In genomic region chr11:68025047-68025446, GRCh38 we compare ENCODE assay signal across 15 cellular contexts. TPM values are rescaled to one million over a fixed set of nuclear protein-coding genes. Genes with fewer than 3 reads are reported as not detected.
DNase-seq lines count a peak whose midpoint lies in the region; ATAC-seq and TF ChIP-seq lines count a peak whose summit lies in the region.
"Had no signal": no experiment of that assay in that cellular context is flagged by ENCODE, and none has a peak within 500 bp of the region (broad histone marks: within the 10 kb centered on the region; RNA-seq: fewer than 3 reads in every experiment).

No MANE protein-coding gene starts in this region.

- H3K4me1 Mint-ChIP-seq in activated naive CD8-positive, alpha-beta T cell treated with anti-CD3 and anti-CD28 coated beads, Interleukin-2, amount 10 ng/mL, durations not matched to agents 7 days and 5 days = peaks cover 16% of the 10 kb centered on the region
- H3K4me1 Mint-ChIP-seq in activated naive CD8-positive, alpha-beta T cell treated with anti-CD3 and anti-CD28 coated beads, Interleukin-2, amount 50 U/mL, for 24 hours = peaks cover 21% of the 10 kb centered on the region
- H3K4me1 Mint-ChIP-seq in activated CD4-positive, alpha-beta memory T cell treated with anti-CD3 and anti-CD28 coated beads, Interleukin-2, amount 10 ng/mL, durations not matched to agents 7 days and 5 days = peaks cover 12% of the 10 kb centered on the region
- peaks cover 4% of the 10 kb centered on the region for H3K4me1 Mint-ChIP-seq in glutamatergic neuron (ENCODE audit: low read depth, unreplicated experiment)

- peaks cover 13% of the 10 kb centered on the region for H3K79me2 ChIP-seq in Karpas-422 (ENCODE audit: low read length)

- H3K27ac Mint-ChIP-seq in activated naive CD8-positive, alpha-beta T cell treated with anti-CD3 and anti-CD28 coated beads, Interleukin-2, amount 10 ng/mL, durations not matched to agents 7 days and 5 days = no peak overlapping the region
- no peak overlapping the region for H3K27ac Mint-ChIP-seq in activated naive CD8-positive, alpha-beta T cell treated with anti-CD3 and anti-CD28 coated beads, Interleukin-2, amount 50 U/mL, for 24 hours
- no peak overlapping the region for H3K27ac Mint-ChIP-seq in activated CD4-positive, alpha-beta memory T cell treated with anti-CD3 and anti-CD28 coated beads, Interleukin-2, amount 10 ng/mL, durations not matched to agents 7 days and 5 days
- no peak overlapping the region for H3K27ac Mint-ChIP-seq in glutamatergic neuron (ENCODE audit: unreplicated experiment)
- H3K27ac Mint-ChIP-seq: activated naive CD8-positive, alpha-beta T cell had no signal

- H3K36me3 ChIP-seq in Karpas-422 (ENCODE audit: insufficient read depth, low read length) (no peaks in the 10 kb centered on the region), neutrophil (peaks cover 88% of the 10 kb centered on the region)

- H3K9me2 ChIP-seq in Karpas-422 (replicated peaks; ENCODE audit: insufficient read depth, low read length) = no peaks in the 10 kb centered on the region

- peaks cover 1% of the 10 kb centered on the region for H3K36me3 Mint-ChIP-seq in activated naive CD8-positive, alpha-beta T cell treated with anti-CD3 and anti-CD28 coated beads, Interleukin-2, amount 10 ng/mL, durations not matched to agents 7 days and 5 days
- H3K36me3 Mint-ChIP-seq in activated naive CD8-positive, alpha-beta T cell treated with anti-CD3 and anti-CD28 coated beads, Interleukin-2, amount 50 U/mL, for 24 hours (ENCODE audit: low read depth) = no peaks in the 10 kb centered on the region
- no peaks in the 10 kb centered on the region for H3K36me3 Mint-ChIP-seq in activated CD4-positive, alpha-beta memory T cell treated with anti-CD3 and anti-CD28 coated beads, Interleukin-2, amount 10 ng/mL, durations not matched to agents 7 days and 5 days (ENCODE audit: low read depth)
- H3K36me3 Mint-ChIP-seq in glutamatergic neuron (ENCODE audit: unreplicated experiment) = peaks cover 10% of the 10 kb centered on the region

- CTCF ChIA-PET in activated CD4-positive, alpha-beta memory T cell treated with anti-CD3 and anti-CD28 coated beads, Interleukin-2, amount 10 ng/mL, durations not matched to agents 7 days and 5 days (lab: Charles Lee) = no interaction called here

- H3K27me3 ChIP-seq in Karpas-422 (ENCODE audit: low read length) = no peaks in the 10 kb centered on the region
- no peaks in the 10 kb centered on the region for H3K27me3 ChIP-seq in neutrophil
- H3K27me3 ChIP-seq: heart left ventricle had no signal

- no peak for DNase-seq in activated naive CD8-positive, alpha-beta T cell treated with anti-CD3 and anti-CD28 coated beads, Interleukin-2, amount 10 ng/mL, durations not matched to agents 7 days and 5 days
- no peak for DNase-seq in activated naive CD8-positive, alpha-beta T cell treated with anti-CD3 and anti-CD28 coated beads, Interleukin-2, amount 50 U/mL, for 24 hours
- peak; percentile 78 for DNase-seq in Karpas-422
- DNase-seq in activated CD4-positive, alpha-beta memory T cell treated with anti-CD3 and anti-CD28 coated beads, Interleukin-2, amount 10 ng/mL, durations not matched to agents 7 days and 5 days = peak; percentile 23
- DNase-seq in omental fat pad (ENCODE audit: low spot score) = no peak
- no peak for DNase-seq in glutamatergic neuron
- DNase-seq: activated CD8-positive, alpha-beta memory T cell treated with anti-CD3 and anti-CD28 coated beads, Interleukin-2, amount 50 U/mL, for 4 hours; caudate nucleus; HCEC 1CT; heart left ventricle; NCI-H524 treated with DMSO at 0.1 percent for 48 hours; stimulated activated CD4-positive, alpha-beta T cell treated with anti-CD3 and anti-CD28 coated beads, Interleukin-4, amount 100 ng/mL, for 1 hour had no signal

- H2AFZ ChIP-seq in Karpas-422 (ENCODE audit: low read length) = no peak overlapping the region

- no peaks in the 10 kb centered on the region for H4K20me1 ChIP-seq in Karpas-422 (ENCODE audit: insufficient read depth, low read depth, low read length)

- H3K4me2 ChIP-seq in Karpas-422 (ENCODE audit: low read depth, low read length, poor library complexity, severe bottlenecking) = no peak overlapping the region

- no peak overlapping the region for H3K27ac ChIP-seq in Karpas-422 (ENCODE audit: low read length)
- peak overlapping the region; percentile 85 for H3K27ac ChIP-seq in neutrophil
- H3K27ac ChIP-seq: heart left ventricle had no signal

- TF ChIP-seq CTCF in neutrophil (IDR thresholded peaks at IDR 0.05) (no peak), omental fat pad (IDR thresholded peaks at IDR 0.05) (no peak), glutamatergic neuron (IDR thresholded peaks at IDR 0.05; ENCODE audit: partially characterized antibody, unreplicated experiment) (no peak)

- H3K4me3 ChIP-seq in Karpas-422 (ENCODE audit: low read length) = no peak overlapping the region
- H3K4me3 ChIP-seq in neutrophil (ENCODE audit: low read depth in 1 of 2, low read length in 1 of 2) = no peak overlapping the region
- H3K4me3 ChIP-seq: heart left ventricle had no signal

- ATAC-seq in activated naive CD8-positive, alpha-beta T cell treated with anti-CD3 and anti-CD28 coated beads, Interleukin-2, amount 10 ng/mL, durations not matched to agents 7 days and 5 days (ENCODE audit: low read depth) = peak; percentile 20
- no peak for ATAC-seq in activated naive CD8-positive, alpha-beta T cell treated with anti-CD3 and anti-CD28 coated beads, Interleukin-2, amount 50 U/mL, for 24 hours
- ATAC-seq in HG03175 (IDR thresholded peaks at IDR 0.05; ENCODE audit: unreplicated experiment) (no peak), omental fat pad (ENCODE audit: low FRiP score) (no peak)
- ATAC-seq: heart left ventricle had no signal

- H3K4me1 ChIP-seq in Karpas-422 (ENCODE audit: low read length) = peaks cover 17% of the 10 kb centered on the region
- H3K4me1 ChIP-seq in neutrophil (ENCODE audit: control insufficient read depth in 1 of 2, insufficient read depth in 1 of 2, low read depth in 1 of 2, low read length in 1 of 2) = peaks cover 21 to 23% of the 10 kb centered on the region in 2 experiments

- no peaks in the 10 kb centered on the region for H3K9me3 ChIP-seq in Karpas-422 (ENCODE audit: low read length)
- H3K9me3 ChIP-seq in neutrophil = no peaks in the 10 kb centered on the region

- H3K9me3 Mint-ChIP-seq in activated naive CD8-positive, alpha-beta T cell treated with anti-CD3 and anti-CD28 coated beads, Interleukin-2, amount 10 ng/mL, durations not matched to agents 7 days and 5 days = no peaks in the 10 kb centered on the region
- no peaks in the 10 kb centered on the region for H3K9me3 Mint-ChIP-seq in activated naive CD8-positive, alpha-beta T cell treated with anti-CD3 and anti-CD28 coated beads, Interleukin-2, amount 50 U/mL, for 24 hours
- H3K9me3 Mint-ChIP-seq in activated CD4-positive, alpha-beta memory T cell treated with anti-CD3 and anti-CD28 coated beads, Interleukin-2, amount 10 ng/mL, durations not matched to agents 7 days and 5 days = no peaks in the 10 kb centered on the region
- peaks cover 8% of the 10 kb centered on the region for H3K9me3 Mint-ChIP-seq in glutamatergic neuron (ENCODE audit: unreplicated experiment)

- no peaks in the 10 kb centered on the region for H3K27me3 Mint-ChIP-seq in activated naive CD8-positive, alpha-beta T cell treated with anti-CD3 and anti-CD28 coated beads, Interleukin-2, amount 10 ng/mL, durations not matched to agents 7 days and 5 days
- no peaks in the 10 kb centered on the region for H3K27me3 Mint-ChIP-seq in activated naive CD8-positive, alpha-beta T cell treated with anti-CD3 and anti-CD28 coated beads, Interleukin-2, amount 50 U/mL, for 24 hours
- peaks cover 2% of the 10 kb centered on the region for H3K27me3 Mint-ChIP-seq in activated CD4-positive, alpha-beta memory T cell treated with anti-CD3 and anti-CD28 coated beads, Interleukin-2, amount 10 ng/mL, durations not matched to agents 7 days and 5 days
- H3K27me3 Mint-ChIP-seq in glutamatergic neuron (ENCODE audit: unreplicated experiment) = peaks cover 4% of the 10 kb centered on the region
- H3K27me3 Mint-ChIP-seq: activated naive CD8-positive, alpha-beta T cell had no signal

- H3K9ac ChIP-seq in Karpas-422 (ENCODE audit: low read length) = no peak overlapping the region

- no peak overlapping the region for H3K4me3 Mint-ChIP-seq in activated naive CD8-positive, alpha-beta T cell treated with anti-CD3 and anti-CD28 coated beads, Interleukin-2, amount 10 ng/mL, durations not matched to agents 7 days and 5 days
- no peak overlapping the region for H3K4me3 Mint-ChIP-seq in activated naive CD8-positive, alpha-beta T cell treated with anti-CD3 and anti-CD28 coated beads, Interleukin-2, amount 50 U/mL, for 24 hours
- no peak overlapping the region for H3K4me3 Mint-ChIP-seq in activated CD4-positive, alpha-beta memory T cell treated with anti-CD3 and anti-CD28 coated beads, Interleukin-2, amount 10 ng/mL, durations not matched to agents 7 days and 5 days
- no peak overlapping the region for H3K4me3 Mint-ChIP-seq in glutamatergic neuron (ENCODE audit: unreplicated experiment)
- H3K4me3 Mint-ChIP-seq: activated naive CD8-positive, alpha-beta T cell had no signal

- POLR2A ChIA-PET in activated naive CD8-positive, alpha-beta T cell treated with anti-CD3 and anti-CD28 coated beads, Interleukin-2, amount 10 ng/mL, durations not matched to agents 7 days and 5 days (lab: Charles Lee) = no interaction called here
- POLR2A ChIA-PET in activated CD4-positive, alpha-beta memory T cell treated with anti-CD3 and anti-CD28 coated beads, Interleukin-2, amount 10 ng/mL, durations not matched to agents 7 days and 5 days (lab: Charles Lee) = no interaction called here

RNA-seq across cellular contexts. Expression of gene NDUFS8, which starts 5.4 kb away (rescaled TPM):
- total RNA-seq in activated naive CD8-positive, alpha-beta T cell treated with anti-CD3 and anti-CD28 coated beads, Interleukin-2, amount 10 ng/mL, durations not matched to agents 7 days and 5 days = 100 to 1,000 TPM; 117 to 128 TPM
- total RNA-seq in Karpas-422 (2014; rRNA removed; shearing (Covaris generic); ENCODE audit: low replicate concordance) = 159 and 231 TPM in 2 replicates
- 100 to 1,000 TPM; 112 to 128 TPM for total RNA-seq in activated CD4-positive, alpha-beta memory T cell treated with anti-CD3 and anti-CD28 coated beads, Interleukin-2, amount 10 ng/mL, durations not matched to agents 7 days and 5 days
- 100 to 1,000 TPM in 3 of 4 donors, 10 to 100 TPM in 1; 91.1 to 155 (median 128) TPM for total RNA-seq in omental fat pad
- total RNA-seq in glutamatergic neuron (ENCODE audit: unreplicated experiment) = 136 TPM

RNA-seq across cellular contexts. Expression of gene TCIRG1, which starts 13.8 kb away (rescaled TPM):
- total RNA-seq in activated naive CD8-positive, alpha-beta T cell treated with anti-CD3 and anti-CD28 coated beads, Interleukin-2, amount 10 ng/mL, durations not matched to agents 7 days and 5 days = 100 to 1,000 TPM; 297 to 308 TPM
- 47.7 and 82.3 TPM in 2 replicates for total RNA-seq in Karpas-422 (2014; rRNA removed; shearing (Covaris generic); ENCODE audit: low replicate concordance)
- 100 to 1,000 TPM; 295 TPM for total RNA-seq in activated CD4-positive, alpha-beta memory T cell treated with anti-CD3 and anti-CD28 coated beads, Interleukin-2, amount 10 ng/mL, durations not matched to agents 7 days and 5 days
- total RNA-seq in omental fat pad (100 to 1,000 TPM in 3 of 4 donors, 10 to 100 TPM in 1; 84.4 to 251 (median 142) TPM), glutamatergic neuron (ENCODE audit: unreplicated experiment) (47.2 TPM)

RNA-seq across cellular contexts. Expression of gene ALDH3B1, which starts 14.9 kb away (rescaled TPM):
- under 1 TPM; 0.45 to 0.61 TPM for total RNA-seq in activated naive CD8-positive, alpha-beta T cell treated with anti-CD3 and anti-CD28 coated beads, Interleukin-2, amount 10 ng/mL, durations not matched to agents 7 days and 5 days
- total RNA-seq in Karpas-422 (2014; rRNA removed; shearing (Covaris generic); ENCODE audit: low replicate concordance) = 0.40 TPM in 1 of 2 replicates, not detected in the other
- total RNA-seq in activated CD4-positive, alpha-beta memory T cell treated with anti-CD3 and anti-CD28 coated beads, Interleukin-2, amount 10 ng/mL, durations not matched to agents 7 days and 5 days = not detected
- total RNA-seq in omental fat pad (10 to 100 TPM; 20.5 to 90.8 (median 30.9) TPM), glutamatergic neuron (ENCODE audit: unreplicated experiment) (0.22 TPM)

RNA-seq across cellular contexts. Expression of gene UNC93B1, which starts 21.1 kb away (rescaled TPM):
- 10 to 100 TPM; 35.1 to 42.6 TPM for total RNA-seq in activated naive CD8-positive, alpha-beta T cell treated with anti-CD3 and anti-CD28 coated beads, Interleukin-2, amount 10 ng/mL, durations not matched to agents 7 days and 5 days
- total RNA-seq in Karpas-422 (2014; rRNA removed; shearing (Covaris generic); ENCODE audit: low replicate concordance) = 71.1 and 112 TPM in 2 replicates
- total RNA-seq in activated CD4-positive, alpha-beta memory T cell treated with anti-CD3 and anti-CD28 coated beads, Interleukin-2, amount 10 ng/mL, durations not matched to agents 7 days and 5 days = 10 to 100 TPM; 41.7 to 42.0 TPM
- total RNA-seq in omental fat pad = 10 to 100 TPM; 33.5 to 63.8 (median 51.4) TPM
- total RNA-seq in glutamatergic neuron (ENCODE audit: unreplicated experiment) = 0.86 TPM

Comparison
In these comparisons a context has a peak if more than half of its experiments do, and no peak if none do; other contexts are left out.
1. DNase-seq: peak in Karpas-422 (single experiment) and activated CD4-positive, alpha-beta memory T cell treated with anti-CD3 and anti-CD28 coated beads, Interleukin-2, amount 10 ng/mL, durations not matched to agents 7 days and 5 days (single experiment); none in activated naive CD8-positive, alpha-beta T cell treated with anti-CD3 and anti-CD28 coated beads, Interleukin-2, amount 10 ng/mL, durations not matched to agents 7 days and 5 days (single experiment), activated naive CD8-positive, alpha-beta T cell treated with anti-CD3 and anti-CD28 coated beads, Interleukin-2, amount 50 U/mL, for 24 hours (single experiment), omental fat pad (single experiment) and glutamatergic neuron (single experiment).
2. RNA of gene ALDH3B1, which starts 14.9 kb away (total RNA-seq): 20.5 to 90.8 TPM in omental fat pad; 0.45 to 0.61 TPM in activated naive CD8-positive, alpha-beta T cell treated with anti-CD3 and anti-CD28 coated beads, Interleukin-2, amount 10 ng/mL, durations not matched to agents 7 days and 5 days, 0.22 TPM in glutamatergic neuron (single experiment), 0.40 TPM in Karpas-422 and not detected in activated CD4-positive, alpha-beta memory T cell treated with anti-CD3 and anti-CD28 coated beads, Interleukin-2, amount 10 ng/mL, durations not matched to agents 7 days and 5 days; every median in the first group is over 10 times any median in the second.